14 cellular contexts compared by ENCODE assay signal in the genomic region with DNA sequence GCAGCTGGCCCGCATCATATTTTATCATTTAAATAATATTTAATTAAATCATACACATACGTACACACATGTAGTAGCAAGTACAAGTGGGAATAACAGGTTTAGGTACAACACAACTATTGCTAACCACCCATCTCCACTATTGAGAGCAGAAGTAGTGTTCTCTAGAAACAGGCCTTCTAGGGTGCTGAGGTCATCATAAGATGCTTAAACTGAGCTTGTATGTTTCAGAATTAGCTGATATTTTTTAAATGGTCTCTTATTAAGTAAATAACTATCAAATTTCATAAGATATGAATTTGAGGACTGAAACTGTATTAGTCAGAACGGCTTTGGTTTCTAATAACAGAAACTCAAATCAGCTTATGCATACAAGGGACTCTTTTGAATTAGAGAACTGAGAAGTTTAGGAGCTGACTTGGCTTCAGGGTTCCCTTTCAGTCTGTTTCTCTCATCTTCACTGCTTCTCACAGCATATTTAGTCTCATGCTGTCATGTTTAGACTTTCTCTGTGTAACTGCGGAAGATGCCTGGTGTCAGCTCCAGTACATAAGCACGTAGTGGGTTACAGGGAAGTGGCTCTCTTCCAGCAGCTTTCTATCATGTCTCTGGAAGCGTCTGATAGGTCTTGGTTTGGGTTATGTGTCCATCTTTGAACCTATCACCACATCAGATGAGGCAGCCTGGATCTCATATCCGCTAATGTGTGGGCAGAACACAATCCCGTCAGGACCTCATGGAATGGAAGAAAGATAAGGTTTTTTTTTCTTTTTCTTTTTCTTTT. TPM values are rescaled to one million over a fixed set of nuclear protein-coding genes. Genes with fewer than 3 reads are reported as not detected.
DNase-seq lines count a peak whose midpoint lies in the region; ATAC-seq, FAIRE-seq and TF ChIP-seq lines count a peak whose summit lies in the region.
"Had no signal": no experiment of that assay in that cellular context is flagged by ENCODE, and none has a peak within 500 bp of the region (broad histone marks: within the 10 kb centered on the region; RNA-seq: fewer than 3 reads in every experiment).

No MANE protein-coding gene starts in this region.

- no peak overlapping the region for H3K4me3 Mint-ChIP-seq in activated T-helper 1 cell treated with anti-CD3 and anti-CD28 coated beads, Interleukin-12 subunit alpha, Interleukin-12 subunit beta, Interleukin-2, Interleukin-4 antibody, amounts not matched to agents 30 ng/mL and 10 ng/mL and 1 ng/mL, durations not matched to agents 14 hours and 24 hours and 36 hours
- H3K4me3 Mint-ChIP-seq: WTC11 had no signal

- no peaks in the 10 kb centered on the region for H3K27me3 ChIP-seq in tibial artery
- H3K27me3 ChIP-seq in brain microvascular endothelial cell (replicated peaks) = no peaks in the 10 kb centered on the region
- H3K27me3 ChIP-seq: heart right ventricle, right lobe of liver had no signal

- in situ Hi-C loops in GM13976 (cut with MboI; ENCODE audit: low sequenced_read_pairs, unreplicated experiment) = no loop called here
- in situ Hi-C loops in brain microvascular endothelial cell (cut with HindIII; ENCODE audit: low pct_ligation_motif_present, low sequenced_read_pairs) = no loop called here

- intact Hi-C loops in tibial artery (cut with DNase I; ENCODE audit: low total_unique reads) = no loop called here
- intact Hi-C loops in activated T-helper 1 cell treated with anti-CD3 and anti-CD28 coated beads, Interleukin-12 subunit alpha, Interleukin-12 subunit beta, Interleukin-2, Interleukin-4 antibody, amounts not matched to agents 30 ng/mL and 10 ng/mL and 1 ng/mL, durations not matched to agents 14 hours and 24 hours and 36 hours (cut with micrococcal nuclease) = no loop called here

- no peaks in the 10 kb centered on the region for H3K9me3 Mint-ChIP-seq in activated T-helper 1 cell treated with anti-CD3 and anti-CD28 coated beads, Interleukin-12 subunit alpha, Interleukin-12 subunit beta, Interleukin-2, Interleukin-4 antibody, amounts not matched to agents 30 ng/mL and 10 ng/mL and 1 ng/mL, durations not matched to agents 14 hours and 24 hours and 36 hours

- no peaks in the 10 kb centered on the region for H3K27me3 Mint-ChIP-seq in activated T-helper 1 cell treated with anti-CD3 and anti-CD28 coated beads, Interleukin-12 subunit alpha, Interleukin-12 subunit beta, Interleukin-2, Interleukin-4 antibody, amounts not matched to agents 30 ng/mL and 10 ng/mL and 1 ng/mL, durations not matched to agents 14 hours and 24 hours and 36 hours (ENCODE audit: insufficient read depth)

- no peaks in the 10 kb centered on the region for H3K4me1 ChIP-seq in tibial artery
- H3K4me1 ChIP-seq: heart right ventricle, right lobe of liver had no signal

- H3K4me3 ChIP-seq in tibial artery = no peak overlapping the region
- no peak overlapping the region for H3K4me3 ChIP-seq in brain microvascular endothelial cell (ENCODE audit: low read depth, low read length)
- H3K4me3 ChIP-seq: heart right ventricle, right lobe of liver had no signal

- no peak overlapping the region for H3K27ac ChIP-seq in tibial artery
- H3K27ac ChIP-seq in brain microvascular endothelial cell = no peak overlapping the region
- H3K27ac ChIP-seq: heart right ventricle, right lobe of liver had no signal

- H3K36me3 Mint-ChIP-seq in activated T-helper 1 cell treated with anti-CD3 and anti-CD28 coated beads, Interleukin-12 subunit alpha, Interleukin-12 subunit beta, Interleukin-2, Interleukin-4 antibody, amounts not matched to agents 30 ng/mL and 10 ng/mL and 1 ng/mL, durations not matched to agents 14 hours and 24 hours and 36 hours (ENCODE audit: low read depth) = no peaks in the 10 kb centered on the region
- H3K36me3 Mint-ChIP-seq: WTC11 had no signal

- H3K36me3 ChIP-seq in tibial artery (no peaks in the 10 kb centered on the region), brain microvascular endothelial cell (replicated peaks) (no peaks in the 10 kb centered on the region)
- H3K36me3 ChIP-seq: heart right ventricle, right lobe of liver had no signal

- no peak overlapping the region for H3K27ac Mint-ChIP-seq in activated T-helper 1 cell treated with anti-CD3 and anti-CD28 coated beads, Interleukin-12 subunit alpha, Interleukin-12 subunit beta, Interleukin-2, Interleukin-4 antibody, amounts not matched to agents 30 ng/mL and 10 ng/mL and 1 ng/mL, durations not matched to agents 14 hours and 24 hours and 36 hours
- H3K27ac Mint-ChIP-seq: WTC11 had no signal

- ATAC-seq in GM19452 (IDR thresholded peaks at IDR 0.05; ENCODE audit: unreplicated experiment) = peak; percentile 92
- ATAC-seq in HG02884 (IDR thresholded peaks at IDR 0.05; ENCODE audit: unreplicated experiment) = peak; percentile 92
- ATAC-seq in HG03565 (IDR thresholded peaks at IDR 0.05; ENCODE audit: unreplicated experiment) = peak; percentile 95
- ATAC-seq: HepG2, right lobe of liver, WTC11 had no signal

- TF ChIP-seq CTCF in GM13976 (IDR thresholded peaks at IDR 0.05; ENCODE audit: borderline replicate concordance, control extremely low read depth, extremely low read depth, insufficient read depth, missing control alignments) (no peak), tibial artery (IDR thresholded peaks at IDR 0.05) (no peak), D721Med (IDR thresholded peaks at IDR 0.05; ENCODE audit: insufficient read depth, missing control alignments) (no peak), brain microvascular endothelial cell (IDR thresholded peaks at IDR 0.05; ENCODE audit: low read depth, low read length, missing control alignments) (no peak)

- H3K9me3 ChIP-seq in tibial artery = no peaks in the 10 kb centered on the region
- H3K9me3 ChIP-seq: right lobe of liver had no signal

- peak; percentile 73 for DNase-seq in GM13976 (ENCODE audit: low spot score)
- DNase-seq in tibial artery = no peak
- DNase-seq in D721Med (ENCODE audit: insufficient read length, low spot score) = no peak
- DNase-seq in activated T-helper 1 cell treated with anti-CD3 and anti-CD28 coated beads, Interleukin-12 subunit alpha, Interleukin-12 subunit beta, Interleukin-2, Interleukin-4 antibody, amounts not matched to agents 30 ng/mL and 10 ng/mL and 1 ng/mL, durations not matched to agents 14 hours and 24 hours and 36 hours (ENCODE audit: low spot score) = no peak
- DNase-seq in brain microvascular endothelial cell = no peak
- DNase-seq: activated gamma-delta T cell treated with Interleukin-2 at 50 U/mL for 16 hours, heart right ventricle, NCI-H2081, right lobe of liver had no signal

- H3K4me1 Mint-ChIP-seq in activated T-helper 1 cell treated with anti-CD3 and anti-CD28 coated beads, Interleukin-12 subunit alpha, Interleukin-12 subunit beta, Interleukin-2, Interleukin-4 antibody, amounts not matched to agents 30 ng/mL and 10 ng/mL and 1 ng/mL, durations not matched to agents 14 hours and 24 hours and 36 hours (ENCODE audit: low read depth) = no peaks in the 10 kb centered on the region
- H3K4me1 Mint-ChIP-seq: WTC11 had no signal

- FAIRE-seq in D721Med (lab: Jason Lieb, UNC) = no peak
- FAIRE-seq: HepG2 had no signal

RNA-seq across cellular contexts. Expression of a gene that starts 25.0 kb away (rescaled TPM):
- 0.10 and 0.12 TPM in 2 replicates for total RNA-seq in activated T-helper 1 cell treated with anti-CD3 and anti-CD28 coated beads, Interleukin-12 subunit alpha, Interleukin-12 subunit beta, Interleukin-2, Interleukin-4 antibody, amounts not matched to agents 30 ng/mL and 10 ng/mL and 1 ng/mL, durations not matched to agents 14 hours and 24 hours and 36 hours

RNA-seq across cellular contexts. Expression of a gene that starts 52.7 kb away (rescaled TPM):
- 0.23 and 0.32 TPM in 2 replicates for total RNA-seq in activated T-helper 1 cell treated with anti-CD3 and anti-CD28 coated beads, Interleukin-12 subunit alpha, Interleukin-12 subunit beta, Interleukin-2, Interleukin-4 antibody, amounts not matched to agents 30 ng/mL and 10 ng/mL and 1 ng/mL, durations not matched to agents 14 hours and 24 hours and 36 hours
